ENCODE assay signal across 8 cellular contexts in genomic region chr13:51844862-51845573, GRCh38. TPM values are rescaled to one million over a fixed set of nuclear protein-coding genes. Genes with fewer than 3 reads are reported as not detected.
A peak's percentile ranks its signal among the peaks of the same experiment; 100 is the strongest.
DNase-seq lines count a peak whose midpoint lies in the region; ATAC-seq, FAIRE-seq and TF ChIP-seq lines count a peak whose summit lies in the region.

Gene TMEM272, minus strand, starts transcription at chr13:51845177. Its CDS starts 6,647 bp downstream, at chr13:51838530.

- POLR2A ChIA-PET in AG04449 (lab: Yijun Ruan, JAX) = no interaction called here

- no peak within 1 kb of the TSS for H3K4me3 ChIP-seq in AG04449 (ENCODE audit: low read depth, low read length)
- H3K4me3 ChIP-seq in duodenal mucosa (ENCODE audit: low read depth in 1 of 2, low read length in 2 of 2) = peak within 1 kb of the TSS; percentile 73
- no peak within 1 kb of the TSS for H3K4me3 ChIP-seq in lung

- CTCF ChIA-PET in AG04449 (lab: Yijun Ruan, JAX) = interaction anchor here (0.6 to 2.0 kb wide), 7 partner anchors 9 to 280 kb away, joined by 3 to 8 read pairs (median 3); partner anchors contain the start of gene CCDC70

- DNase-seq in AG04449 (ENCODE audit: low read depth, low spot score) (no peak), GM18507 (ENCODE audit: extremely low spot score, insufficient read length, low read depth) (peak; percentile 45), NCI-H1092 (lab: John Stamatoyannopoulos, UW) (peak; percentile 54), lung (ENCODE audit: low spot score) (peak; percentile 42)
- DNase-seq in activated CD4-positive, alpha-beta T cell treated with anti-CD3 and anti-CD28 coated beads for 4 hours = peak; percentile 35 to 56
- peak; percentile 83 for DNase-seq in stimulated activated CD8-positive, alpha-beta memory T cell treated with anti-CD3 and anti-CD28 coated beads, Interleukin-4, amount 100 ng/mL, for 48 hours

- H3K27ac ChIP-seq in duodenal mucosa (ENCODE audit: low read depth, low read length) (no peak within 1 kb of the TSS), lung (ENCODE audit: low read depth in 1 of 2, low read length in 1 of 2) (no peak within 1 kb of the TSS)

- H3K9ac ChIP-seq in duodenal mucosa (ENCODE audit: low read depth in 1 of 2, low read length in 2 of 2) = peak within 1 kb of the TSS; percentile 22 to 67

- no peaks in the 10 kb centered on the region for H3K9me3 ChIP-seq in duodenal mucosa (ENCODE audit: control insufficient read depth in 1 of 2, low read length in 2 of 2)
- no peaks in the 10 kb centered on the region for H3K9me3 ChIP-seq in lung (ENCODE audit: control insufficient read depth in 2 of 2, insufficient read depth in 1 of 2, low read length in 1 of 2)

- 39 to 42% methylated on average over 20 of the region's 20 CpGs for WGBS in lung, 2 donors

- H3K36me3 ChIP-seq in duodenal mucosa (ENCODE audit: control insufficient read depth in 1 of 2, insufficient read depth in 2 of 2, low read length in 2 of 2) (no peaks in the 10 kb centered on the region), lung (ENCODE audit: control insufficient read depth in 2 of 2, insufficient read depth in 2 of 2, low read length in 2 of 2) (no peaks in the 10 kb centered on the region)

- no peak for FAIRE-seq in GM18507 (lab: Jason Lieb, UNC)

- TF ChIP-seq CTCF in AG04449 (IDR thresholded peaks at IDR 0.05; ENCODE audit: insufficient read depth, low read length, missing control alignments) (peak; percentile 77), lung (IDR thresholded peaks at IDR 0.05; ENCODE audit: control extremely low read depth, extremely low read depth) (peak; percentile 44)

- H3K27me3 ChIP-seq in duodenal mucosa (ENCODE audit: control insufficient read depth in 1 of 2, insufficient read depth in 2 of 2, low read length in 2 of 2) = peaks cover 0 to 7% of the 10 kb centered on the region in 2 donors
- H3K27me3 ChIP-seq in lung (ENCODE audit: control insufficient read depth, insufficient read depth) = no peaks in the 10 kb centered on the region

- peaks cover 10 to 16% of the 10 kb centered on the region in 2 donors for H3K4me1 ChIP-seq in duodenal mucosa (ENCODE audit: control insufficient read depth in 1 of 2, insufficient read depth in 2 of 2, low read length in 2 of 2)
- H3K4me1 ChIP-seq in lung (ENCODE audit: control insufficient read depth in 2 of 2, insufficient read depth in 2 of 2, low read length in 2 of 2) = peaks cover 0 to 7% of the 10 kb centered on the region in 2 donors

- ATAC-seq in lung (ENCODE audit: insufficient read depth, low FRiP score) (peak; percentile 91), HG03460 (IDR thresholded peaks at IDR 0.05; ENCODE audit: unreplicated experiment) (no peak)

RNA-seq across cellular contexts. Expression of gene TMEM272, which starts in this region (rescaled TPM):
- under 1 TPM; 0.09 to 0.55 TPM for total RNA-seq in lung
- polyA plus RNA-seq in lung = under 1 TPM; 0.08 to 0.09 TPM

Comparison
In these comparisons a context has a peak if more than half of its experiments do, and no peak if none do; other contexts are left out.
1. Peak in DNase-seq and ATAC-seq in lung; RNA of the gene not detected or under 1 TPM.
2. H3K4me3 ChIP-seq: peak in duodenal mucosa (2 of 2); none in AG04449 (single experiment) and lung (single experiment).